In genomic region chr19:6225232-6225635, GRCh38 we compare ENCODE assay signal across 1 cellular context.
TF ChIP-seq lines count a peak whose summit lies in the region.

No MANE protein-coding gene starts in this region.

TF ChIP-seq in K562, 482 proteins besides CTCF, POLR2A, EP300 and RAD21:
- TF ChIP-seq CCAR2 (IDR thresholded peaks at IDR 0.05; ENCODE audit: low read depth, low read length) (no peak), RBM22 (IDR thresholded peaks at IDR 0.05; ENCODE audit: low read depth, low read length, poor library complexity, severe bottlenecking) (peak; percentile 33)
